14 cellular contexts compared by ENCODE assay signal in the genomic region with DNA sequence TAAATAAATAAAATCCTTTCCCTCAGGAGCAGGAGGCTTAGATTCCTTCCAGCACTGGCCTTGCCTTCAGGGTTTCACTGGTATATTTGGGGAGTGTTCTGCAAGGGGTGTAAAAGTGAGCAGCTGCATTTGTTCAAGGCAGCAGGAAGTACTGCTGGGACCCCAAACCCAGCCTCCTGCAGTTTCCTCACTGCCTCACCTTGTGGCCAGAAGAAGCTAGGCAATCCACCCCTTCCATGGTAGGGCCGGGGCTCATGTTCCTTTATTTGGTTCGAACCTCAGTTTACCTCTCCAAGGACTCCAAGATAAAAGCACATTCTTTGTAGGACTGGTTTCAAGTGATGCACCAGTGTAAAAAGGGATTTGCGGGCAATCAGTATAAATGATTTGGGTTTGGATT. TPM values are rescaled to one million over a fixed set of nuclear protein-coding genes. Genes with fewer than 3 reads are reported as not detected.
DNase-seq lines count a peak whose midpoint lies in the region; ATAC-seq and TF ChIP-seq lines count a peak whose summit lies in the region.
"Had no signal": no experiment of that assay in that cellular context is flagged by ENCODE, and none has a peak within 500 bp of the region (broad histone marks: within the 10 kb centered on the region; RNA-seq: fewer than 3 reads in every experiment).

No MANE protein-coding gene starts in this region.

- no peaks in the 10 kb centered on the region for H3K27me3 Mint-ChIP-seq in activated CD4-positive, alpha-beta T cell treated with anti-CD3 and anti-CD28 coated beads, Interleukin-2, amount 10 ng/mL, durations not matched to agents 7 days and 5 days
- no peaks in the 10 kb centered on the region for H3K27me3 Mint-ChIP-seq in T-cell

- H3K4me3 Mint-ChIP-seq in activated CD4-positive, alpha-beta T cell treated with anti-CD3 and anti-CD28 coated beads, Interleukin-2, amount 10 ng/mL, durations not matched to agents 7 days and 5 days = peak overlapping the region; percentile 77
- H3K4me3 Mint-ChIP-seq in T-cell = peak overlapping the region; percentile 86 to 91 (median 89)

- H3K9me3 ChIP-seq in esophagus squamous epithelium (no peaks in the 10 kb centered on the region), spleen (no peaks in the 10 kb centered on the region)
- H3K9me3 ChIP-seq: A549, SJSA1 had no signal

- no peaks in the 10 kb centered on the region for H3K9me3 Mint-ChIP-seq in activated CD4-positive, alpha-beta T cell treated with anti-CD3 and anti-CD28 coated beads, Interleukin-2, amount 10 ng/mL, durations not matched to agents 7 days and 5 days
- no peaks in the 10 kb centered on the region for H3K9me3 Mint-ChIP-seq in T-cell

- intact Hi-C loops in esophagus squamous epithelium (cut with DNase I) = no loop called here
- intact Hi-C loops in spleen (cut with DNase I; ENCODE audit: low total_unique reads) = no loop called here

- peaks cover 0 to 42% (median 8%) of the 10 kb centered on the region in 3 donors for H3K4me1 ChIP-seq in esophagus squamous epithelium
- peaks cover 13 to 37% (median 25%) of the 10 kb centered on the region in 6 donors for H3K4me1 ChIP-seq in spleen

- H3K36me3 ChIP-seq in esophagus squamous epithelium = no peaks in the 10 kb centered on the region
- no peaks in the 10 kb centered on the region for H3K36me3 ChIP-seq in spleen

- H3K27me3 ChIP-seq in esophagus squamous epithelium (no peaks in the 10 kb centered on the region), spleen (replicated peaks in 1 of 7) (no peaks in the 10 kb centered on the region)
- H3K27me3 ChIP-seq: SJSA1 had no signal

- 75 to 89% methylated on average over 3 of the region's 3 CpGs for WGBS in esophagus squamous epithelium, 2 donors
- 81 to 89% (median 85%) methylated on average over 3 of the region's 3 CpGs for WGBS in spleen, 5 donors

- H3K27ac Mint-ChIP-seq in activated CD4-positive, alpha-beta T cell treated with anti-CD3 and anti-CD28 coated beads, Interleukin-2, amount 10 ng/mL, durations not matched to agents 7 days and 5 days = peak overlapping the region; percentile 94
- H3K27ac Mint-ChIP-seq in T-cell = peak overlapping the region in 1 of 2 donors; percentile 8

- CTCF ChIA-PET in activated CD4-positive, alpha-beta T cell treated with anti-CD3 and anti-CD28 coated beads, Interleukin-2, amount 10 ng/mL, durations not matched to agents 7 days and 5 days (lab: Charles Lee) = interaction anchor here (0.5 to 2.7 kb wide), 3 partner anchors 163 to 238 kb away, joined by 3 to 14 read pairs (median 4); a partner anchor contains a TSS
- CTCF ChIA-PET in T-cell (lab: Charles Lee) = interaction anchor here (1.1 to 1.5 kb wide), 3 partner anchors 82 to 197 kb away, joined by 3 to 13 read pairs (median 3); a partner anchor contains a TSS

- H3K27ac ChIP-seq in esophagus squamous epithelium = peak overlapping the region; percentile 93 to 99 (median 96)
- peak overlapping the region in 7 of 8 donors; percentile 20 to 96 (median 95) for H3K27ac ChIP-seq in spleen

- H3K4me1 Mint-ChIP-seq in activated CD4-positive, alpha-beta T cell treated with anti-CD3 and anti-CD28 coated beads, Interleukin-2, amount 10 ng/mL, durations not matched to agents 7 days and 5 days = peaks cover 51% of the 10 kb centered on the region
- H3K4me1 Mint-ChIP-seq in T-cell = peaks cover 36 to 37% (median 37%) of the 10 kb centered on the region in 3 donors

- ATAC-seq in T-cell (replicated peaks in 1 of 4) = no peak
- ATAC-seq in HG03039 (IDR thresholded peaks at IDR 0.05; ENCODE audit: unreplicated experiment) = no peak
- ATAC-seq: A549 had no signal

- H3K36me3 Mint-ChIP-seq in activated CD4-positive, alpha-beta T cell treated with anti-CD3 and anti-CD28 coated beads, Interleukin-2, amount 10 ng/mL, durations not matched to agents 7 days and 5 days (ENCODE audit: low read depth) = no peaks in the 10 kb centered on the region
- no peaks in the 10 kb centered on the region for H3K36me3 Mint-ChIP-seq in T-cell

- DNase-seq in activated CD4-positive, alpha-beta T cell treated with anti-CD3 and anti-CD28 coated beads, Interleukin-2, amount 10 ng/mL, durations not matched to agents 7 days and 5 days = no peak
- DNase-seq in activated CD4-positive, alpha-beta T cell treated with anti-CD3 and anti-CD28 coated beads for 48 hours = no peak
- DNase-seq in T-cell = no peak
- no peak for DNase-seq in esophagus squamous epithelium (lab: John Stamatoyannopoulos, UW)
- DNase-seq in spleen = no peak
- DNase-seq in AML-193 (lab: John Stamatoyannopoulos, UW) = no peak
- DNase-seq in activated CD8-positive, alpha-beta memory T cell treated with anti-CD3 and anti-CD28 coated beads for 24 hours = no peak
- DNase-seq: activated CD4-positive, alpha-beta T cell treated with anti-CD3 and anti-CD28 coated beads, Interleukin-2, amount 50 U/mL, for 4 hours had no signal

- TF ChIP-seq CTCF in esophagus squamous epithelium (IDR thresholded peaks at IDR 0.05) (no peak), spleen (IDR thresholded peaks at IDR 0.05 in 8 of 11, conservative IDR thresholded peaks at IDR 0.05 in 3 of 11) (no peak)

- POLR2A ChIA-PET in activated CD4-positive, alpha-beta T cell treated with anti-CD3 and anti-CD28 coated beads, Interleukin-2, amount 10 ng/mL, durations not matched to agents 7 days and 5 days (lab: Charles Lee) = no interaction called here
- POLR2A ChIA-PET in T-cell (lab: Charles Lee) = no interaction called here

- H3K4me3 ChIP-seq in esophagus squamous epithelium (no peak overlapping the region), spleen (no peak overlapping the region)

- TF ChIP-seq POLR2A in esophagus squamous epithelium (IDR thresholded peaks at IDR 0.05) (no peak), spleen (IDR thresholded peaks at IDR 0.05) (no peak)

RNA-seq across cellular contexts. Expression of a gene that starts 21.0 kb away (rescaled TPM):
- total RNA-seq in activated CD4-positive, alpha-beta T cell treated with anti-CD3 and anti-CD28 coated beads, Interleukin-2, amount 10 ng/mL, durations not matched to agents 7 days and 5 days = not detected
- total RNA-seq in T-cell (not detected), esophagus squamous epithelium (not detected), spleen (not detected)
- polyA plus RNA-seq in spleen = not detected
- total RNA-seq: myocyte, NCI-H460, SJSA1 had no signal
- polyA plus RNA-seq: A549, esophagus had no signal
